Comparison of ENCODE assay signal across 8 cellular contexts in genomic region chr10:5890519-5890878, GRCh38. TPM values are rescaled to one million over a fixed set of nuclear protein-coding genes. Genes with fewer than 3 reads are reported as not detected.
A peak's percentile ranks its signal among the peaks of the same experiment; 100 is the strongest.
DNase-seq lines count a peak whose midpoint lies in the region; ATAC-seq, FAIRE-seq and TF ChIP-seq lines count a peak whose summit lies in the region.

No MANE protein-coding gene starts in this region.

- H3K4me3 ChIP-seq in fibroblast of mammary gland (ENCODE audit: control insufficient read depth, low read depth, low read length) (peak overlapping the region; percentile 86), pancreas (peak overlapping the region; percentile 60 to 96 (median 73))

- intact Hi-C loops in activated B cell treated with CpG ODN at 0.5 μM for 24 hours (cut with micrococcal nuclease): loop anchor here (1.0 kb wide), 1 partner anchor 313 kb away; no protein-coding TSS in a partner anchor
- intact Hi-C loops in pancreas (cut with DNase I): no loop called here

- no peak for TF ChIP-seq CTCF in activated B cell treated with CpG ODN at 0.5 μM for 24 hours (IDR thresholded peaks at IDR 0.05)
- TF ChIP-seq CTCF in fibroblast of mammary gland (conservative IDR thresholded peaks at IDR 0.05; ENCODE audit: control insufficient read depth, insufficient read depth, low read depth, low read length): no peak
- TF ChIP-seq CTCF in pancreas (IDR thresholded peaks at IDR 0.05): no peak

- CTCF ChIA-PET in activated B cell treated with CpG ODN at 0.5 μM for 24 hours (lab: Charles Lee): interaction anchor here (0.9 to 1.3 kb wide), 6 partner anchors 16 to 511 kb away, joined by 3 to 8 read pairs (median 4); partner anchors contain the start of gene GDI2

- 0 to 1% methylated on average over 26 to 28 of the region's 28 CpGs for WGBS in pancreas, 2 donors

- FAIRE-seq in pancreas (lab: Jason Lieb, UNC): no peak

- peaks cover 66% of the 10 kb centered on the region for H3K4me1 Mint-ChIP-seq in activated B cell treated with CpG ODN at 0.5 μM for 24 hours

- H3K36me3 Mint-ChIP-seq in activated B cell treated with CpG ODN at 0.5 μM for 24 hours (ENCODE audit: low read depth): peaks cover 39% of the 10 kb centered on the region

- no peaks in the 10 kb centered on the region for H3K9me3 Mint-ChIP-seq in activated B cell treated with CpG ODN at 0.5 μM for 24 hours

- peak overlapping the region; percentile 86 for H3K4me3 Mint-ChIP-seq in activated B cell treated with CpG ODN at 0.5 μM for 24 hours

- H3K36me3 ChIP-seq in pancreas: peaks cover 0 to 1% (median 0%) of the 10 kb centered on the region in 3 donors

- ATAC-seq in GM18867 (IDR thresholded peaks at IDR 0.05; ENCODE audit: unreplicated experiment): peak; percentile 5
- peak; percentile 8 for ATAC-seq in HG03432 (IDR thresholded peaks at IDR 0.05; ENCODE audit: unreplicated experiment)
- no peak for ATAC-seq in activated B cell treated with CpG ODN at 0.5 μM for 24 hours (ENCODE audit: low read depth)
- ATAC-seq in pancreas: no peak
- no peak for ATAC-seq in GM18861 (IDR thresholded peaks at IDR 0.05; ENCODE audit: unreplicated experiment)

- POLR2A ChIA-PET in activated B cell treated with CpG ODN at 0.5 μM for 24 hours (lab: Charles Lee): interaction anchor here (0.5 to 7.1 kb wide), 25 partner anchors 13 to 458 kb away, joined by 3 to 173 read pairs (median 5); partner anchors contain the start of gene GDI2

- H3K27ac ChIP-seq in pancreas: peak overlapping the region; percentile 42 to 69 (median 64)

- no peaks in the 10 kb centered on the region for H3K9me3 ChIP-seq in pancreas

- H3K27me3 Mint-ChIP-seq in activated B cell treated with CpG ODN at 0.5 μM for 24 hours: no peaks in the 10 kb centered on the region

- H3K27ac Mint-ChIP-seq in activated B cell treated with CpG ODN at 0.5 μM for 24 hours: peak overlapping the region; percentile 59

- no peaks in the 10 kb centered on the region for H3K27me3 ChIP-seq in pancreas

- DNase-seq in A172 (ENCODE audit: low spot score) (peak; percentile 23), activated B cell treated with CpG ODN at 0.5 μM for 24 hours (no peak), fibroblast of mammary gland (ENCODE audit: low read depth) (peak; percentile 36), pancreas (peak in 3 of 6 donors; percentile 30 to 63 (median 44)), T1000 (lab: John Stamatoyannopoulos, UW) (no peak)

- peaks cover 18 to 47% (median 20%) of the 10 kb centered on the region in 3 donors for H3K4me1 ChIP-seq in pancreas

RNA-seq across cellular contexts. Expression of gene FBH1, which starts 0.5 kb away (rescaled TPM):
- 79.0 and 90.1 TPM in 2 replicates for total RNA-seq in A172 (2014; rRNA removed; shearing (Covaris generic))
- total RNA-seq in activated B cell treated with CpG ODN at 0.5 μM for 24 hours (65.5 and 68.7 TPM in 2 replicates), pancreas (10 to 100 TPM; 29.5 to 51.7 (median 35.2) TPM)
- 10 to 100 TPM; 50.3 to 51.2 TPM for polyA plus RNA-seq in pancreas

RNA-seq across cellular contexts. Expression of gene ANKRD16, which starts 0.8 kb away (rescaled TPM):
- total RNA-seq in A172 (2014; rRNA removed; shearing (Covaris generic)): 14.0 and 14.6 TPM in 2 replicates
- total RNA-seq in activated B cell treated with CpG ODN at 0.5 μM for 24 hours (9.2 and 11.1 TPM in 2 replicates), pancreas (1 to 10 TPM; 3.0 to 5.5 (median 4.1) TPM)
- 1 to 10 TPM; 5.0 to 5.1 TPM for polyA plus RNA-seq in pancreas

Comparison
In these comparisons a context has a peak if more than half of its experiments do, and no peak if none do; other contexts are left out.
1. DNase-seq: peak in A172 (single experiment) and fibroblast of mammary gland (single experiment); none in activated B cell treated with CpG ODN at 0.5 μM for 24 hours (single experiment) and T1000 (single experiment).
2. ATAC-seq: peak in GM18867 (single experiment) and HG03432 (single experiment); none in activated B cell treated with CpG ODN at 0.5 μM for 24 hours (single experiment), pancreas (0 of 4) and GM18861 (single experiment).